11 cellular contexts compared by ENCODE assay signal in genomic region chr3:147394168-147394941, GRCh38. TPM values are rescaled to one million over a fixed set of nuclear protein-coding genes. Genes with fewer than 3 reads are reported as not detected.
DNase-seq lines count a peak whose midpoint lies in the region; ATAC-seq and TF ChIP-seq lines count a peak whose summit lies in the region.
"Had no signal": no experiment of that assay in that cellular context is flagged by ENCODE, and none has a peak within 500 bp of the region (broad histone marks: within the 10 kb centered on the region; RNA-seq: fewer than 3 reads in every experiment).

No MANE protein-coding gene starts in this region.

- ATAC-seq in HG03460 (IDR thresholded peaks at IDR 0.05; ENCODE audit: unreplicated experiment) (no peak), HG03196 (IDR thresholded peaks at IDR 0.05; ENCODE audit: unreplicated experiment) (no peak)
- ATAC-seq: activated T-helper 17 cell treated with anti-CD3 and anti-CD28 coated beads, Interleukin-2, amount 50 U/mL, for 72 hours; natural killer cell treated with Interleukin-12 subunit alpha and Interleukin-12 subunit beta and Interleukin-15 and Interleukin-18, amount 100 ng/mL, for 72 hours had no signal

- H3K4me3 ChIP-seq in ACC112 (ENCODE audit: low read depth, low read length) (peak overlapping the region; percentile 70), H7 (ENCODE audit: insufficient read depth, low read depth, low read length) (peak overlapping the region; percentile 58)

- DNase-seq in H7 (peak; percentile 59), chondrocyte (ENCODE audit: low spot score) (no peak), nephron progenitor cell (no peak), midbrain (lab: John Stamatoyannopoulos, UW) (no peak), erythroblast (lab: John Stamatoyannopoulos, UW) (no peak)
- DNase-seq: effector CD4-positive, alpha-beta T cell had no signal

- H3K4me1 ChIP-seq in ACC112 (ENCODE audit: control insufficient read depth, insufficient read depth, low read length, unreplicated experiment) = no peaks in the 10 kb centered on the region

- H3K4me3 Mint-ChIP-seq in chondrocyte (ENCODE audit: unreplicated experiment) (peak overlapping the region; percentile 69), nephron progenitor cell (peak overlapping the region; percentile 84)
- H3K4me3 Mint-ChIP-seq: activated T-helper 17 cell treated with anti-CD3 and anti-CD28 coated beads, Interleukin-2, amount 50 U/mL, for 72 hours; natural killer cell treated with Interleukin-12 subunit alpha and Interleukin-12 subunit beta and Interleukin-15 and Interleukin-18, amount 100 ng/mL, for 72 hours had no signal

- TF ChIP-seq POLR2A in erythroblast (IDR thresholded peaks at IDR 0.05; ENCODE audit: low read length) = no peak

- no peaks in the 10 kb centered on the region for H3K79me2 ChIP-seq in ACC112 (ENCODE audit: control insufficient read depth, insufficient read depth, low read length, unreplicated experiment)

- H3K9me3 Mint-ChIP-seq in chondrocyte (ENCODE audit: low read depth) (no peaks in the 10 kb centered on the region), nephron progenitor cell (no peaks in the 10 kb centered on the region)
- H3K9me3 Mint-ChIP-seq: activated T-helper 17 cell treated with anti-CD3 and anti-CD28 coated beads, Interleukin-2, amount 50 U/mL, for 72 hours; natural killer cell treated with Interleukin-12 subunit alpha and Interleukin-12 subunit beta and Interleukin-15 and Interleukin-18, amount 100 ng/mL, for 72 hours had no signal

- H3K36me3 Mint-ChIP-seq in chondrocyte (ENCODE audit: low read depth) (peaks cover 1% of the 10 kb centered on the region), nephron progenitor cell (ENCODE audit: low read depth) (no peaks in the 10 kb centered on the region)

- H3K27ac ChIP-seq in ACC112 (ENCODE audit: low read depth, low read length) = no peak overlapping the region

- peaks cover 53% of the 10 kb centered on the region for H3K4me1 Mint-ChIP-seq in chondrocyte (ENCODE audit: low read depth)
- peaks cover 73% of the 10 kb centered on the region for H3K4me1 Mint-ChIP-seq in nephron progenitor cell
- H3K4me1 Mint-ChIP-seq: activated T-helper 17 cell treated with anti-CD3 and anti-CD28 coated beads, Interleukin-2, amount 50 U/mL, for 72 hours had no signal

- TF ChIP-seq CTCF in chondrocyte (IDR thresholded peaks at IDR 0.05) (no peak), nephron progenitor cell (IDR thresholded peaks at IDR 0.05) (no peak)

- H3K27me3 ChIP-seq in ACC112 (ENCODE audit: insufficient read depth, low read length) (peaks cover 99% of the 10 kb centered on the region), H7 (ENCODE audit: control insufficient read depth, insufficient read depth, low read length) (peaks cover 98% of the 10 kb centered on the region)

- H2AFZ ChIP-seq in ACC112 (ENCODE audit: low read length, unreplicated experiment) = no peak overlapping the region

- H3K36me3 ChIP-seq in ACC112 (ENCODE audit: insufficient read depth, low read length) = no peaks in the 10 kb centered on the region
- no peaks in the 10 kb centered on the region for H3K36me3 ChIP-seq in H7 (replicated peaks; ENCODE audit: control insufficient read depth, insufficient read depth, low read length)

- H3K27ac Mint-ChIP-seq in chondrocyte (ENCODE audit: unreplicated experiment) = peak overlapping the region; percentile 88
- H3K27ac Mint-ChIP-seq in nephron progenitor cell = peak overlapping the region; percentile 46
- H3K27ac Mint-ChIP-seq: activated T-helper 17 cell treated with anti-CD3 and anti-CD28 coated beads, Interleukin-2, amount 50 U/mL, for 72 hours; natural killer cell treated with Interleukin-12 subunit alpha and Interleukin-12 subunit beta and Interleukin-15 and Interleukin-18, amount 100 ng/mL, for 72 hours had no signal

- H3K27me3 Mint-ChIP-seq in chondrocyte (ENCODE audit: low read depth) (peaks cover 58% of the 10 kb centered on the region), nephron progenitor cell (ENCODE audit: low read depth, poor library complexity) (peaks cover 100% of the 10 kb centered on the region)

RNA-seq across cellular contexts. Expression of gene ZIC4, which starts 12.0 kb away (rescaled TPM):
- 0.59 TPM in 1 of 2 replicates, not detected in the other for total RNA-seq in H7 (2014; rRNA removed; shearing (Covaris generic))
- 1.7 to 10.2 TPM (median 1.7 TPM) in 3 replicates for total RNA-seq in chondrocyte
- total RNA-seq: activated T-helper 17 cell treated with anti-CD3 and anti-CD28 coated beads, Interleukin-2, amount 50 U/mL, for 72 hours; natural killer cell treated with Interleukin-12 subunit alpha and Interleukin-12 subunit beta and Interleukin-15 and Interleukin-18, amount 100 ng/mL, for 72 hours had no signal

RNA-seq across cellular contexts. Expression of gene ZIC1, which starts 14.8 kb away (rescaled TPM):
- total RNA-seq in H7 (2014; rRNA removed; shearing (Covaris generic)) = 2.0 and 3.5 TPM in 2 replicates
- total RNA-seq in chondrocyte = 8.8 to 57.3 TPM (median 12.8 TPM) in 3 replicates
- total RNA-seq: activated T-helper 17 cell treated with anti-CD3 and anti-CD28 coated beads, Interleukin-2, amount 50 U/mL, for 72 hours; natural killer cell treated with Interleukin-12 subunit alpha and Interleukin-12 subunit beta and Interleukin-15 and Interleukin-18, amount 100 ng/mL, for 72 hours had no signal
